15 cellular contexts compared by ENCODE assay signal in genomic region chr4:77826280-77826679, GRCh38.
"Had no signal": no experiment of that assay in that cellular context is flagged by ENCODE, and none has a peak within 500 bp of the region (broad histone marks: within the 10 kb centered on the region; RNA-seq: fewer than 3 reads in every experiment).

No MANE protein-coding gene starts in this region.

- DNase-seq: activated effector memory CD4-positive, alpha-beta T cell treated with Interleukin-2 at 50 U/mL for 16 hours; activated T-cell treated with anti-CD3 and anti-CD28 coated beads, Interleukin-2, amount 50 U/mL, for 1 hour; amygdala; body of pancreas; caudate nucleus; erythroblast; gastrocnemius medialis; heart right ventricle; right cardiac atrium; stimulated activated CD4-positive, alpha-beta T cell treated with anti-CD3 and anti-CD28 coated beads, Interleukin-4, amount 100 ng/mL, for 24 hours; T-helper 2 cell had no signal

- H3K4me3 Mint-ChIP-seq: activated naive CD8-positive, alpha-beta T cell; neural crest cell; stimulated activated naive CD8-positive, alpha-beta T cell treated with anti-CD3 and anti-CD28 coated beads, Interleukin-15, Interleukin-2, amounts not matched to agents 100 ng/mL and 50 ng/mL, for 24 hours; type B pancreatic cell had no signal

- H3K9me3 Mint-ChIP-seq: neural crest cell; stimulated activated naive CD8-positive, alpha-beta T cell treated with anti-CD3 and anti-CD28 coated beads, Interleukin-15, Interleukin-2, amounts not matched to agents 100 ng/mL and 50 ng/mL, for 24 hours; type B pancreatic cell had no signal

- H3K27me3 Mint-ChIP-seq: activated naive CD8-positive, alpha-beta T cell; stimulated activated naive CD8-positive, alpha-beta T cell treated with anti-CD3 and anti-CD28 coated beads, Interleukin-15, Interleukin-2, amounts not matched to agents 100 ng/mL and 50 ng/mL, for 24 hours had no signal

- H3K27ac Mint-ChIP-seq: type B pancreatic cell had no signal

- H3K36me3 Mint-ChIP-seq: activated naive CD8-positive, alpha-beta T cell; type B pancreatic cell had no signal

- ATAC-seq: body of pancreas, gastrocnemius medialis, heart right ventricle, right cardiac atrium had no signal
